In the genomic region with DNA sequence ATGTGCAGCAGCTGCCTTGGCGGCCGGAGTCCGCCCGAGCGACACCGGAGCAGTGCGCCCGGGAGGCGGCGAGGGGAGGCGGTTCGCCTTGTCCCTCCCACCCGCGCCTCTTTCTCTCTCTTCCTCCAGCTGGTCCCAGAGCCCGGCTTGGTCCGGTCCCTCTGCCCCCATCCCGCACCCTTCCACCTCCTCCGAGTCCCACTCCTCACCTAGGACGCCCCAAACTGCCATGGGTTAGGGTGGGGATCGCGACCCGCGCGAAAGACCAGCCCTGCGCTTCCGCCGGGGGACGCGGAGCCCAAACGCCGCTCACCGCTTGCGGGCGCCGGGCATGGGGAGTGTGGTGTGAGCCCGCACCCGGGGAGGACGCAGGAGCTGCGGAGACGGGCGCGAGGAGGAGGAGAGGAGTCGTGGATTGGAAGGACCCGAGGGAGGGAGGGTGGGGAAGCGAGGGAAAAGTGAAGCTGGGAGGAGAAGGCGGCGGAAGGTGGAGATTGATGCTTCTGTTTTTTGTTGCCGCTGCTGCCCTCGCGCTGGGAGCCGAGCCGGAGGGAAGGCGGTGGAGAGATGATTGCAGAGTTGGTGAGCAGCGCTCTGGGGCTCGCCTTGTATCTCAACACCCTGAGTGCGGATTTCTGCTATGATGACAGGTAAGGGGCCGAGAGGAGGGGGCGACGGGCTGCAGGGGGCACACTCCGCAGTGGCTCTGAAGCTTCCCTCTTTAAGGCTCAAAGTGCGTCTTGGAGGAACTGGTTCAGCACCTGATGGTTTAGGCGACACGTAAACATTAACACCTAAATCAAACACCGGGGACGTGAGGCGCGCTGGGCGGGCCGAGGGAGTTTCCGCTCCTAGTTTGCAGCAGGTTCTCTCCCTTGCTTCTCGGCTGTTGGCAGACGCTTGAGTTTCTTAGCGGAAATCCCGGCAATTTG, we compare ENCODE assay signal across 8 cellular contexts. TPM values are rescaled to one million over a fixed set of nuclear protein-coding genes. Genes with fewer than 3 reads are reported as not detected.
DNase-seq lines count a peak whose midpoint lies in the region; ATAC-seq and TF ChIP-seq lines count a peak whose summit lies in the region.

No MANE protein-coding gene starts in this region.

- no peaks in the 10 kb centered on the region for H3K9me3 Mint-ChIP-seq in activated naive CD4-positive, alpha-beta T cell treated with anti-CD3 and anti-CD28 coated beads, Interleukin-2, amount 50 U/mL, for 24 hours
- no peaks in the 10 kb centered on the region for H3K9me3 Mint-ChIP-seq in progenitor cell of endocrine pancreas (ENCODE audit: low read depth)

- peak; percentile 53 for ATAC-seq in GM21528 (IDR thresholded peaks at IDR 0.05; ENCODE audit: low FRiP score, unreplicated experiment)
- peak; percentile 9 to 72 (median 56) for ATAC-seq in heart left ventricle

- H3K27me3 ChIP-seq in SJCRH30 (no peaks in the 10 kb centered on the region), heart left ventricle (no peaks in the 10 kb centered on the region)

- H3K36me3 ChIP-seq in SJCRH30 (no peaks in the 10 kb centered on the region), heart left ventricle (no peaks in the 10 kb centered on the region), urinary bladder (ENCODE audit: insufficient read depth) (peaks cover 1% of the 10 kb centered on the region)

- H3K27ac ChIP-seq in SJCRH30 (peak overlapping the region; percentile 40; the same call in 1 of the 2 replicates), heart left ventricle (peak overlapping the region; percentile 63 to 97 (median 90)), urinary bladder (ENCODE audit: low read depth) (peak overlapping the region; percentile 88)

- peaks cover 3% of the 10 kb centered on the region for H3K27me3 Mint-ChIP-seq in activated naive CD4-positive, alpha-beta T cell treated with anti-CD3 and anti-CD28 coated beads, Interleukin-2, amount 50 U/mL, for 24 hours
- H3K27me3 Mint-ChIP-seq in progenitor cell of endocrine pancreas: peaks cover 8% of the 10 kb centered on the region

- peak overlapping the region; percentile 95 for H3K4me3 ChIP-seq in SJCRH30
- peak overlapping the region; percentile 55 to 93 (median 76) for H3K4me3 ChIP-seq in heart left ventricle
- H3K4me3 ChIP-seq in urinary bladder (ENCODE audit: low read depth, low read length): peak overlapping the region; percentile 79

- TF ChIP-seq POLR2A in heart left ventricle (IDR thresholded peaks at IDR 0.05): no peak

- H3K4me3 Mint-ChIP-seq in activated naive CD4-positive, alpha-beta T cell treated with anti-CD3 and anti-CD28 coated beads, Interleukin-2, amount 50 U/mL, for 24 hours: peak overlapping the region; percentile 96
- peak overlapping the region; percentile 89 for H3K4me3 Mint-ChIP-seq in progenitor cell of endocrine pancreas (ENCODE audit: low read depth)

- H3K4me1 ChIP-seq in SJCRH30 (no peaks in the 10 kb centered on the region), heart left ventricle (peaks cover 0 to 26% (median 3%) of the 10 kb centered on the region in 12 donors), urinary bladder (ENCODE audit: insufficient read depth) (no peaks in the 10 kb centered on the region)

- H3K4me1 Mint-ChIP-seq in activated naive CD4-positive, alpha-beta T cell treated with anti-CD3 and anti-CD28 coated beads, Interleukin-2, amount 50 U/mL, for 24 hours: peaks cover 8% of the 10 kb centered on the region
- peaks cover 19% of the 10 kb centered on the region for H3K4me1 Mint-ChIP-seq in progenitor cell of endocrine pancreas (ENCODE audit: low read depth)

- TF ChIP-seq CTCF in heart left ventricle (IDR thresholded peaks at IDR 0.05) (no peak), progenitor cell of endocrine pancreas (IDR thresholded peaks at IDR 0.05; ENCODE audit: unreplicated experiment) (no peak)

- intact Hi-C loops in heart left ventricle (cut with DNase I): loop anchor here in 9 of 10 donors (2.0 to 10.0 kb wide), 9 partner anchors 328 to 1818 kb away; partner anchors contain the start of genes CCDC59 (in 1 of the 9) and METTL25 (in 1 of the 9)

- H3K27ac Mint-ChIP-seq in activated naive CD4-positive, alpha-beta T cell treated with anti-CD3 and anti-CD28 coated beads, Interleukin-2, amount 50 U/mL, for 24 hours: peak overlapping the region; percentile 94
- H3K27ac Mint-ChIP-seq in progenitor cell of endocrine pancreas: peak overlapping the region; percentile 94

- H3K9me3 ChIP-seq in SJCRH30 (replicated peaks) (no peaks in the 10 kb centered on the region), heart left ventricle (no peaks in the 10 kb centered on the region)

- no peaks in the 10 kb centered on the region for H3K36me3 Mint-ChIP-seq in activated naive CD4-positive, alpha-beta T cell treated with anti-CD3 and anti-CD28 coated beads, Interleukin-2, amount 50 U/mL, for 24 hours
- peaks cover 1% of the 10 kb centered on the region for H3K36me3 Mint-ChIP-seq in progenitor cell of endocrine pancreas (ENCODE audit: insufficient read depth)

- WGBS in heart left ventricle, 4 donors: 0 to 1% (median 1%) methylated on average over 55 to 74 of the region's 74 CpGs
- under 1% methylated on average over 74 of the region's 74 CpGs for WGBS in urinary bladder

- DNase-seq in DMS53 (lab: John Stamatoyannopoulos, UW) (peak; percentile 97), HuH-7.5 (ENCODE audit: low spot score) (peak; percentile 20), SJCRH30 (peak; percentile 38 to 58), heart left ventricle (peak; percentile 19 to 77 (median 40)), progenitor cell of endocrine pancreas (ENCODE audit: low spot score, unreplicated experiment) (peak; percentile 53)

RNA-seq across cellular contexts. Expression of gene TMTC2, which starts 0.6 kb away (rescaled TPM):
- total RNA-seq in SJCRH30 (2014; rRNA removed; shearing (Covaris generic)): 6.5 and 7.5 TPM in 2 replicates
- 1 to 10 TPM; 2.6 to 5.7 (median 3.4) TPM for total RNA-seq in heart left ventricle
- polyA plus RNA-seq in heart left ventricle: 1 to 10 TPM; 1.1 to 2.5 TPM
- total RNA-seq in progenitor cell of endocrine pancreas: 14.5 and 15.4 TPM in 2 replicates
- total RNA-seq in urinary bladder: 95.3 TPM
- 18.1 TPM for polyA plus RNA-seq in urinary bladder

Comparison
In these comparisons a context has a peak if more than half of its experiments do, and no peak if none do; other contexts are left out.
1. Peak in every context shown above with its lines: DNase-seq, ATAC-seq, H3K4me3 ChIP-seq and H3K27ac ChIP-seq.
2. DNase-seq: peak in every context shown above with its lines; median percentile 97 in DMS53; 53 in progenitor cell of endocrine pancreas; 48 in SJCRH30; 40 in heart left ventricle; 20 in HuH-7.5.
3. H3K27ac ChIP-seq: peak in every context shown above with its lines; median percentile 90 in heart left ventricle; 88 in urinary bladder; 40 in SJCRH30.